1 cellular context compared by ENCODE assay signal in the genomic region with DNA sequence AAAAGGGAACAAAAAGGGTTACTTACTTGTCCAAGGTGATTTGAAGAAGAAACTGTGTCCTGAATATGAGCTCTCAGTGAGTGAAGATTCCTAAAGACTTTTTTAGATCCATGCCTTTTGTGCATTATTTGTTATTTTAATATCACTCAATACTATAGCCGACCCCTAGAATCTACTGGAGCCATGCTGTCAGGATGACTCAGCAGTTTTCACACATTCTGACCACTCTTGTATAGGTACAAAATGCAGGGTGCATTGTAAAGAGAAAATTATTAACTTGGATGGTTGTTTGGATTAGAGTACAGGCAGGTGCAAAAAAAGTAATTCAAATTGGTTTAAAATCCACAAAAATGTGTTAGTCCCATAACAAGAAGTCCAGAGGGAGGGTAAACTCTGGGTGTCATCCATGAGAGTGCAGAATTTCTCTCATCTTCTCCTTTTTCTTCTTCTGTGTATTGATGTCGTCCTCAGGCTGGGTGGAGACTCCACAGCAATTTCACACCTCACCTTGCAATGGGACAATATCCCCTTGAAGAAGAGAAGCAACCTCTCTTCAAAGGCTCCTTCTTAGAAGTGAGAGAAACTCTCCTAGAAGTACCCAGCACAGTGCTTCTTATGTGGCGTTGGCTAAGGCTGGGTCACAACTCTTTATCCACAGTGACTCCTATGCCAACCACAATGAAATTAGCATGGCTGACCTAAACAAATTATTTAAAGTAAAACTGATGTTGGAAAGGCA.
TF ChIP-seq lines count a peak whose summit lies in the region.

No MANE protein-coding gene starts in this region.

TF ChIP-seq in GM23338, 12 proteins besides CTCF, POLR2A, EP300 and RAD21 (continued from another document):
- TF ChIP-seq, protein P1, sequence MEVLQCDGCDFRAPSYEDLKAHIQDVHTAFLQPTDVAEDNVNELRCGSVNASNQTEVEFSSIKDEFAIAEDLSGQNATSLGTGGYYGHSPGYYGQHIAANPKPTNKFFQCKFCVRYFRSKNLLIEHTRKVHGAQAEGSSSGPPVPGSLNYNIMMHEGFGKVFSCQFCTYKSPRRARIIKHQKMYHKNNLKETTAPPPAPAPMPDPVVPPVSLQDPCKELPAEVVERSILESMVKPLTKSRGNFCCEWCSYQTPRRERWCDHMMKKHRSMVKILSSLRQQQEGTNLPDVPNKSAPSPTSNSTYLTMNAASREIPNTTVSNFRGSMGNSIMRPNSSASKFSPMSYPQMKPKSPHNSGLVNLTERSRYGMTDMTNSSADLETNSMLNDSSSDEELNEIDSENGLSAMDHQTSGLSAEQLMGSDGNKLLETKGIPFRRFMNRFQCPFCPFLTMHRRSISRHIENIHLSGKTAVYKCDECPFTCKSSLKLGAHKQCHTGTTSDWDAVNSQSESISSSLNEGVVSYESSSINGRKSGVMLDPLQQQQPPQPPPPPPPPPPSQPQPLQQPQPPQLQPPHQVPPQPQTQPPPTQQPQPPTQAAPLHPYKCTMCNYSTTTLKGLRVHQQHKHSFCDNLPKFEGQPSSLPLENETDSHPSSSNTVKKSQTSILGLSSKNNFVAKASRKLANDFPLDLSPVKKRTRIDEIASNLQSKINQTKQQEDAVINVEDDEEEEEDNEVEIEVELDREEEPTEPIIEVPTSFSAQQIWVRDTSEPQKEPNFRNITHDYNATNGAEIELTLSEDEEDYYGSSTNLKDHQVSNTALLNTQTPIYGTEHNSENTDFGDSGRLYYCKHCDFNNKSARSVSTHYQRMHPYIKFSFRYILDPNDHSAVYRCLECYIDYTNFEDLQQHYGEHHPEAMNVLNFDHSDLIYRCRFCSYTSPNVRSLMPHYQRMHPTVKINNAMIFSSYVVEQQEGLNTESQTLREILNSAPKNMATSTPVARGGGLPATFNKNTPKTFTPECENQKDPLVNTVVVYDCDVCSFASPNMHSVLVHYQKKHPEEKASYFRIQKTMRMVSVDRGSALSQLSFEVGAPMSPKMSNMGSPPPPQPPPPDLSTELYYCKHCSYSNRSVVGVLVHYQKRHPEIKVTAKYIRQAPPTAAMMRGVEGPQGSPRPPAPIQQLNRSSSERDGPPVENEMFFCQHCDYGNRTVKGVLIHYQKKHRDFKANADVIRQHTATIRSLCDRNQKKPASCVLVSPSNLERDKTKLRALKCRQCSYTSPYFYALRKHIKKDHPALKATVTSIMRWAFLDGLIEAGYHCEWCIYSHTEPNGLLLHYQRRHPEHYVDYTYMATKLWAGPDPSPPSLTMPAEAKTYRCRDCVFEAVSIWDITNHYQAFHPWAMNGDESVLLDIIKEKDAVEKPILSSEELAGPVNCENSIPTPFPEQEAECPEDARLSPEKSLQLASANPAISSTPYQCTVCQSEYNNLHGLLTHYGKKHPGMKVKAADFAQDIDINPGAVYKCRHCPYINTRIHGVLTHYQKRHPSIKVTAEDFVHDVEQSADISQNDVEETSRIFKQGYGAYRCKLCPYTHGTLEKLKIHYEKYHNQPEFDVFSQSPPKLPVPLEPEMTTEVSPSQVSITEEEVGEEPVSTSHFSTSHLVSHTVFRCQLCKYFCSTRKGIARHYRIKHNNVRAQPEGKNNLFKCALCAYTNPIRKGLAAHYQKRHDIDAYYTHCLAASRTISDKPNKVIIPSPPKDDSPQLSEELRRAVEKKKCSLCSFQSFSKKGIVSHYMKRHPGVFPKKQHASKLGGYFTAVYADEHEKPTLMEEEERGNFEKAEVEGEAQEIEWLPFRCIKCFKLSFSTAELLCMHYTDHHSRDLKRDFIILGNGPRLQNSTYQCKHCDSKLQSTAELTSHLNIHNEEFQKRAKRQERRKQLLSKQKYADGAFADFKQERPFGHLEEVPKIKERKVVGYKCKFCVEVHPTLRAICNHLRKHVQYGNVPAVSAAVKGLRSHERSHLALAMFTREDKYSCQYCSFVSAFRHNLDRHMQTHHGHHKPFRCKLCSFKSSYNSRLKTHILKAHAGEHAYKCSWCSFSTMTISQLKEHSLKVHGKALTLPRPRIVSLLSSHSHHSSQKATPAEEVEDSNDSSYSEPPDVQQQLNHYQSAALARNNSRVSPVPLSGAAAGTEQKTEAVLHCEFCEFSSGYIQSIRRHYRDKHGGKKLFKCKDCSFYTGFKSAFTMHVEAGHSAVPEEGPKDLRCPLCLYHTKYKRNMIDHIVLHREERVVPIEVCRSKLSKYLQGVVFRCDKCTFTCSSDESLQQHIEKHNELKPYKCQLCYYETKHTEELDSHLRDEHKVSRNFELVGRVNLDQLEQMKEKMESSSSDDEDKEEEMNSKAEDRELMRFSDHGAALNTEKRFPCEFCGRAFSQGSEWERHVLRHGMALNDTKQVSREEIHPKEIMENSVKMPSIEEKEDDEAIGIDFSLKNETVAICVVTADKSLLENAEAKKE (CRISPR knock-in tag; IDR thresholded peaks at IDR 0.05) = no peak
- no peak for TF ChIP-seq ZNF114 (CRISPR knock-in tag; IDR thresholded peaks at IDR 0.05)
- TF ChIP-seq EZH2phosphoT487 (IDR thresholded peaks at IDR 0.05; ENCODE audit: unreplicated experiment) = no peak
- no peak for TF ChIP-seq ZNF331 (CRISPR knock-in tag; IDR thresholded peaks at IDR 0.05; ENCODE audit: low read depth)
- no peak for TF ChIP-seq STAT1 (IDR thresholded peaks at IDR 0.05; ENCODE audit: unreplicated experiment)
